Comparison of ENCODE assay signal across 14 cellular contexts in genomic region chr7:372939-373791, GRCh38.
DNase-seq lines count a peak whose midpoint lies in the region; ATAC-seq and TF ChIP-seq lines count a peak whose summit lies in the region.
"Had no signal": no experiment of that assay in that cellular context is flagged by ENCODE, and none has a peak within 500 bp of the region (broad histone marks: within the 10 kb centered on the region; RNA-seq: fewer than 3 reads in every experiment).

No MANE protein-coding gene starts in this region.

- peak; percentile 0 for DNase-seq in stimulated activated CD4-positive, alpha-beta T cell treated with anti-CD3 and anti-CD28 coated beads, Interleukin-1b, Interleukin-23, amount 100 ng/mL, for 48 hours
- no peak for DNase-seq in stimulated activated CD4-positive, alpha-beta T cell treated with anti-CD3 and anti-CD28 coated beads, Interleukin-12 subunit alpha, Interleukin-12 subunit beta, amount 100 ng/mL, for 4 hours
- peak; percentile 52 for DNase-seq in ecto neural progenitor cell (ENCODE audit: low spot score)
- no peak for DNase-seq in HFFc6
- DNase-seq in NCI-H1092 (lab: John Stamatoyannopoulos, UW), result no peak
- DNase-seq: AML-193, brain microvascular endothelial cell, NCI-H2227 treated with DMSO at 0.1 percent for 48 hours had no signal

- peak overlapping the region; percentile 16 to 31 for H3K27ac ChIP-seq in mucosa of rectum (ENCODE audit: low read depth in 2 of 2, low read length in 2 of 2)
- H3K27ac ChIP-seq: brain microvascular endothelial cell, gastrocnemius medialis had no signal

- H3K27me3 Mint-ChIP-seq in HFFc6 (ENCODE audit: insufficient read depth), result peaks cover 20% of the 10 kb centered on the region
- H3K27me3 Mint-ChIP-seq: activated CD4-positive, alpha-beta T cell treated with anti-CD3 and anti-CD28 coated beads for 36 hours; activated T-helper 17 cell treated with anti-CD3 and anti-CD28 coated beads, Interleukin-2, amount 50 U/mL, for 72 hours had no signal

- no peaks in the 10 kb centered on the region for H3K27me3 ChIP-seq in mucosa of rectum (ENCODE audit: control insufficient read depth in 2 of 2, insufficient read depth in 2 of 2, low read length in 2 of 2)

- no peak overlapping the region for H3K27ac Mint-ChIP-seq in HFFc6
- H3K27ac Mint-ChIP-seq: activated CD4-positive, alpha-beta T cell treated with anti-CD3 and anti-CD28 coated beads for 36 hours; activated T-helper 17 cell treated with anti-CD3 and anti-CD28 coated beads, Interleukin-2, amount 50 U/mL, for 72 hours had no signal

- no peak for TF ChIP-seq CTCF in HFFc6 (IDR thresholded peaks at IDR 0.05)

- H3K9me3 ChIP-seq in mucosa of rectum (ENCODE audit: control insufficient read depth in 2 of 2, low read length in 2 of 2), result no peaks in the 10 kb centered on the region
- H3K9me3 ChIP-seq: gastrocnemius medialis had no signal

- peak overlapping the region in 1 of 2 donors; percentile 28 for H3K9ac ChIP-seq in mucosa of rectum (ENCODE audit: low read depth in 1 of 2, low read length in 2 of 2)

- ATAC-seq in GM21423 (IDR thresholded peaks at IDR 0.05; ENCODE audit: unreplicated experiment), result no peak
- no peak for ATAC-seq in GM21723 (IDR thresholded peaks at IDR 0.05; ENCODE audit: unreplicated experiment)
- ATAC-seq: activated CD4-positive, alpha-beta T cell treated with anti-CD3 and anti-CD28 coated beads for 36 hours; activated T-helper 17 cell treated with anti-CD3 and anti-CD28 coated beads, Interleukin-2, amount 50 U/mL, for 72 hours; gastrocnemius medialis had no signal

- no peak overlapping the region for H3K4me3 Mint-ChIP-seq in HFFc6
- H3K4me3 Mint-ChIP-seq: activated CD4-positive, alpha-beta T cell treated with anti-CD3 and anti-CD28 coated beads for 36 hours; activated T-helper 17 cell treated with anti-CD3 and anti-CD28 coated beads, Interleukin-2, amount 50 U/mL, for 72 hours had no signal

- H3K4me3 ChIP-seq in mucosa of rectum (ENCODE audit: low read length in 2 of 2), result peak overlapping the region in 1 of 2 donors; percentile 26
- H3K4me3 ChIP-seq: gastrocnemius medialis had no signal

- peaks cover 22 to 30% of the 10 kb centered on the region in 2 donors for H3K4me1 ChIP-seq in mucosa of rectum (ENCODE audit: control insufficient read depth in 2 of 2, insufficient read depth in 2 of 2, low read length in 2 of 2)
- H3K4me1 ChIP-seq: gastrocnemius medialis had no signal

- no peaks in the 10 kb centered on the region for H3K36me3 Mint-ChIP-seq in HFFc6 (ENCODE audit: low read depth)

- no peaks in the 10 kb centered on the region for H3K9me3 Mint-ChIP-seq in HFFc6
- H3K9me3 Mint-ChIP-seq: activated T-helper 17 cell treated with anti-CD3 and anti-CD28 coated beads, Interleukin-2, amount 50 U/mL, for 72 hours had no signal

- no peaks in the 10 kb centered on the region for H3K4me1 Mint-ChIP-seq in HFFc6 (ENCODE audit: low read depth)
- H3K4me1 Mint-ChIP-seq: activated CD4-positive, alpha-beta T cell treated with anti-CD3 and anti-CD28 coated beads for 36 hours; activated T-helper 17 cell treated with anti-CD3 and anti-CD28 coated beads, Interleukin-2, amount 50 U/mL, for 72 hours had no signal

- no peaks in the 10 kb centered on the region for H3K36me3 ChIP-seq in mucosa of rectum (ENCODE audit: control insufficient read depth in 2 of 2, insufficient read depth in 2 of 2, low read length in 2 of 2)
- H3K36me3 ChIP-seq: brain microvascular endothelial cell, gastrocnemius medialis had no signal

Comparison
In these comparisons a context has a peak if more than half of its experiments do, and no peak if none do; other contexts are left out.
1. DNase-seq: peak in stimulated activated CD4-positive, alpha-beta T cell treated with anti-CD3 and anti-CD28 coated beads, Interleukin-1b, Interleukin-23, amount 100 ng/mL, for 48 hours (single experiment) and ecto neural progenitor cell (single experiment); none in stimulated activated CD4-positive, alpha-beta T cell treated with anti-CD3 and anti-CD28 coated beads, Interleukin-12 subunit alpha, Interleukin-12 subunit beta, amount 100 ng/mL, for 4 hours (single experiment), HFFc6 (single experiment) and NCI-H1092 (single experiment).